In the genomic region with DNA sequence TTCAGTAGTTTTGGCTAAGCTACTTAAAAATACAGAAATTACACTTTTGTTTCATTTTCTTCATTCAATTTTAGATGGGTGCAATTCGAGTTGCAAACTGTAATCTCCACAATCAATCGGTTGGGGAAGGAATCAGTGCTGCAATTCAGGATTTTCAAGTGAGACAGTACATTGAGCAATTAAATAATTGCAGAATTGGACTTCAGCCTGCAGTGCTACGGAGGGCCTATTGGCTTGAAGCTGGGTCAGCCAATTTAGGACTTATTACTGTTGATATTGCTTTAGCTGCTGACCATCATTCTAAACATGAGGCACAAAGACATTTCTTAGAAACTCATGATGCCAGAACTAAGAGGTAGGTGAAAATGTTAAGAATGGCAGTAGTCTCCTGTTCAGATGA, we compare ENCODE assay signal across 25 cellular contexts.
"Had no signal": no experiment of that assay in that cellular context is flagged by ENCODE, and none has a peak within 500 bp of the region (broad histone marks: within the 10 kb centered on the region; RNA-seq: fewer than 3 reads in every experiment).

No MANE protein-coding gene starts in this region.

- ATAC-seq: K562 had no signal

- H3K4me2 ChIP-seq: KMS-11 had no signal

- FAIRE-seq: K562, RCC 7860 had no signal

- H3K9ac ChIP-seq: KMS-11 had no signal

- H3K27ac ChIP-seq: KMS-11, SJSA1, SK-N-MC had no signal

- H3K4me3 Mint-ChIP-seq: IgD-negative memory B cell had no signal

- DNase-seq: Kasumi-1, MV-4-11, NCI-H1048, NCI-H1105, NCI-H1417 treated with DMSO at 0.1 percent for 48 hours, NCI-H146, NCI-H1694 treated with DMSO at 0.1 percent for 48 hours, NCI-H1930, NCI-H2081, NCI-H2107, NCI-H226, NCI-H446, NCI-H510A, NCI-H524 treated with DMSO at 0.1 percent for 48 hours, NCI-H69, NCI-H774, Right ventricle myocardium superior, RPMI8226, SIG-M5 had no signal

- H3K9me3 ChIP-seq: SJSA1 had no signal

- H3K9me3 Mint-ChIP-seq: IgD-negative memory B cell had no signal

- H3K27me3 ChIP-seq: SJSA1 had no signal

- H3K36me3 ChIP-seq: SJSA1 had no signal

- H3K4me1 Mint-ChIP-seq: IgD-negative memory B cell had no signal

- H3K27me3 Mint-ChIP-seq: IgD-negative memory B cell had no signal

- H3K27ac Mint-ChIP-seq: IgD-negative memory B cell had no signal

- H3K4me1 ChIP-seq: SJSA1 had no signal

- H3K4me3 ChIP-seq: K562, SJSA1, SK-N-MC had no signal
